In the genomic region with DNA sequence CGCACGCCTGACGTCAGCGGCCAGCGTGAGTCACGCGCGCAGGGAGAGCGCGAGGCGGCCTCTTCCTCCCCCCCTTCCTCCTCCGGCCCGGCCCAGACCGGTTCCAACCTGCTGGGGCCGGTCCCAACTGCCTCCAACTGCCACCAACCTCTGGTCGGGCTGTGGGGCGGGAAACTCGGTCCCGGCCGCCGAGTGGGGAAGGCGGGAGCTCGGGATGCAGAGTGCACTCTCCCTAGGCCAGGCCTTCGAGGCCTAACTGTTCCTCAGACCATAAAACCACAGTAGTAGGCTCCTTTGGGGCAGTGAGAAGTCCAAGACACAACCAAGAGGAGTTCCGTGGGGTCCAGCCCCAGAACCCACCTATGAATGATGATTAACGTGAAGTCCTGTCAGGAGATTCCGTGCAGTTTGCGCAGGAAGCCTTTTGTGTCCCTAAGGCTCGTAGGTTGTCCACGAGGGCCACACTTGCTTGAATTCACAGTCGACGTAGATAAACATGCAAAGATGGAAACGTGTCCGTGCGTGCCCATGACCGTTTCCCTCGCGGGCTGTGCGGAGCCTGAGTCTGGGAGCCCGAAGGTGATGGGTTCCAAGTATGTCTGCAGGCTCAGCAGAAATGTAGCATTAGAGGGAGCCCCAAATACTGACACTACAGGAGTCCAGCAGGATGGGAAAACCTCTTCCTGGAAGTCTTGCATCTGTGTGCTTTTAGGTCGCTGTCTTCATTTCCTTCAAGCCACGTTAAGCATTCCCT, we compare ENCODE assay signal across 8 cellular contexts.
DNase-seq lines count a peak whose midpoint lies in the region; FAIRE-seq and TF ChIP-seq lines count a peak whose summit lies in the region.

No MANE protein-coding gene starts in this region.

- H3K9ac ChIP-seq in MM.1S (ENCODE audit: low read length) (peak overlapping the region; percentile 98), SK-N-MC (ENCODE audit: insufficient read length) (peak overlapping the region; percentile 100)

- peak overlapping the region; percentile 4; the same call in 1 of the 2 replicates for H2AFZ ChIP-seq in MM.1S (ENCODE audit: low read length)

- FAIRE-seq in H54 (lab: Jason Lieb, UNC): no peak

- H3K27ac ChIP-seq in MM.1S (ENCODE audit: low read length) (peak overlapping the region; percentile 93), SK-N-MC (peak overlapping the region; percentile 97)

- H3K36me3 ChIP-seq in MM.1S (replicated peaks; ENCODE audit: insufficient read depth, low read length): no peaks in the 10 kb centered on the region
- H3K36me3 ChIP-seq in SK-N-MC (ENCODE audit: insufficient read depth, low read length): peaks cover 1% of the 10 kb centered on the region; the same call in 1 of the 2 replicates

- H3K4me1 ChIP-seq in MM.1S (ENCODE audit: low read length): peaks cover 30% of the 10 kb centered on the region

- H3F3A ChIP-seq in MM.1S (ENCODE audit: insufficient read depth, low read length): peaks cover 26% of the 10 kb centered on the region

- TF ChIP-seq CTCF in MM.1S (IDR thresholded peaks at IDR 0.05; ENCODE audit: low read length): no peak

- H3K9me2 ChIP-seq in MM.1S (replicated peaks; ENCODE audit: insufficient read depth, low read length): no peaks in the 10 kb centered on the region

- H3K79me2 ChIP-seq in MM.1S (ENCODE audit: low read length): peaks cover 47% of the 10 kb centered on the region

- no peaks in the 10 kb centered on the region for H4K20me1 ChIP-seq in MM.1S (ENCODE audit: insufficient read depth, low read length)

- no peaks in the 10 kb centered on the region for H3K27me3 ChIP-seq in MM.1S (replicated peaks; ENCODE audit: insufficient read depth, low read length)

- H3K9me3 ChIP-seq in MM.1S (replicated peaks; ENCODE audit: insufficient read depth, low read length): no peaks in the 10 kb centered on the region
- no peaks in the 10 kb centered on the region for H3K9me3 ChIP-seq in SK-N-MC (ENCODE audit: low read depth, low read length)

- DNase-seq in GDM1 (lab: John Stamatoyannopoulos, UW) (peak; percentile 95), H54 (ENCODE audit: insufficient read length, low spot score) (peak; percentile 70), MM.1S (peak; percentile 90), SK-N-MC (ENCODE audit: low read depth, low spot score) (no peak), amygdala (lab: John Stamatoyannopoulos, UW) (peak in 52 of 56 donors; percentile 64 to 99 (median 91)), hepatic stellate cell (ENCODE audit: low spot score) (peak; percentile 81), putamen (ENCODE audit: low spot score) (peak; percentile 89), OCI-M2 (lab: John Stamatoyannopoulos, UW; ENCODE audit: unreplicated experiment) (no peak)

- TF ChIP-seq POLR2A in H54 (IDR thresholded peaks at IDR 0.05; ENCODE audit: low read depth, low read length): peak; percentile 65

- H3K4me2 ChIP-seq in MM.1S (ENCODE audit: low read depth, low read length): peak overlapping the region; percentile 90

- H3K4me3 ChIP-seq in MM.1S (ENCODE audit: low read length) (peak overlapping the region; percentile 78), SK-N-MC (peak overlapping the region; percentile 86)

Comparison
In these comparisons a context has a peak if more than half of its experiments do, and no peak if none do; other contexts are left out.
1. DNase-seq: peak in GDM1 (single experiment), H54 (single experiment), MM.1S (single experiment), amygdala (52 of 56), hepatic stellate cell (single experiment) and putamen (single experiment); none in SK-N-MC (single experiment) and OCI-M2 (single experiment).